Comparison of ENCODE assay signal across 21 cellular contexts in genomic region chr5:33046091-33046490, GRCh38.
"Had no signal": no experiment of that assay in that cellular context is flagged by ENCODE, and none has a peak within 500 bp of the region (broad histone marks: within the 10 kb centered on the region; RNA-seq: fewer than 3 reads in every experiment).

No MANE protein-coding gene starts in this region.

- H2AFZ ChIP-seq: neural progenitor cell had no signal

- H3K36me3 Mint-ChIP-seq: activated naive CD4-positive, alpha-beta T cell treated with anti-CD3 and anti-CD28 coated beads, Interleukin-2, amount 50 U/mL, for 24 hours; memory B cell; naive B cell; neural progenitor cell had no signal

- H3K27me3 ChIP-seq: ascending aorta, heart right ventricle, neural progenitor cell had no signal

- H3K4me3 Mint-ChIP-seq: activated naive CD4-positive, alpha-beta T cell treated with anti-CD3 and anti-CD28 coated beads, Interleukin-2, amount 50 U/mL, for 24 hours; activated T-cell treated with anti-CD3 and anti-CD28 coated beads, Interleukin-2, amount 50 U/mL, for 4 hours; dendritic cell treated with granulocyte-macrophage colony-stimulating factor and Interleukin-4, amounts not matched to agents 40 ng/mL and 50 ng/mL, for 4 days; effector memory CD8-positive, alpha-beta T cell; memory B cell; naive B cell; neural progenitor cell; stimulated activated naive CD8-positive, alpha-beta T cell treated with anti-CD3 and anti-CD28 coated beads, Interleukin-15, amount 100 ng/mL, for 72 hours had no signal

- H3K4me2 ChIP-seq: neural progenitor cell had no signal

- ATAC-seq: activated CD4-positive, CD25-positive, alpha-beta regulatory T cell treated with anti-CD3 and anti-CD28 coated beads, Interleukin-2, amount 50 U/mL, for 24 hours; activated T-cell treated with anti-CD3 and anti-CD28 coated beads, Interleukin-2, amount 50 U/mL, for 4 hours; effector memory CD8-positive, alpha-beta T cell; heart right ventricle; mucosa of descending colon; right cardiac atrium; stimulated activated naive CD8-positive, alpha-beta T cell treated with anti-CD3 and anti-CD28 coated beads, Interleukin-15, amount 100 ng/mL, for 72 hours had no signal

- H3K27ac Mint-ChIP-seq: activated naive CD4-positive, alpha-beta T cell treated with anti-CD3 and anti-CD28 coated beads, Interleukin-2, amount 50 U/mL, for 24 hours; dendritic cell treated with granulocyte-macrophage colony-stimulating factor and Interleukin-4, amounts not matched to agents 40 ng/mL and 50 ng/mL, for 4 days; effector memory CD8-positive, alpha-beta T cell; memory B cell; naive B cell; neural progenitor cell; stimulated activated naive CD8-positive, alpha-beta T cell treated with anti-CD3 and anti-CD28 coated beads, Interleukin-15, amount 100 ng/mL, for 72 hours had no signal

- H3K4me3 ChIP-seq: ascending aorta, heart right ventricle, mucosa of descending colon, neural progenitor cell, prostate gland, skin epidermis had no signal

- H3K9ac ChIP-seq: neural progenitor cell had no signal

- H3K9me3 ChIP-seq: ascending aorta, prostate gland had no signal

- H3K27me3 Mint-ChIP-seq: activated naive CD4-positive, alpha-beta T cell treated with anti-CD3 and anti-CD28 coated beads, Interleukin-2, amount 50 U/mL, for 24 hours; dendritic cell treated with granulocyte-macrophage colony-stimulating factor and Interleukin-4, amounts not matched to agents 40 ng/mL and 50 ng/mL, for 4 days; effector memory CD8-positive, alpha-beta T cell; memory B cell; stimulated activated naive CD8-positive, alpha-beta T cell treated with anti-CD3 and anti-CD28 coated beads, Interleukin-15, amount 100 ng/mL, for 72 hours had no signal

- H3K27ac ChIP-seq: ascending aorta, epithelial cell of prostate, heart right ventricle, neural progenitor cell, prostate gland, skin epidermis had no signal

- H3K4me1 ChIP-seq: heart right ventricle, neural progenitor cell, prostate gland had no signal

- H3K36me3 ChIP-seq: ascending aorta, heart right ventricle, neural progenitor cell, prostate gland had no signal

- DNase-seq: activated CD4-positive, alpha-beta T cell treated with anti-CD3 and anti-CD28 coated beads, Interleukin-2, amount 50 U/mL, for 1 hour; activated CD8-positive, alpha-beta memory T cell treated with anti-CD3 and anti-CD28 coated beads, Interleukin-2, amount 50 U/mL, for 4 hours; activated T-cell treated with anti-CD3 and anti-CD28 coated beads, Interleukin-2, amount 50 U/mL, for 4 hours; effector memory CD8-positive, alpha-beta T cell; heart right ventricle; mucosa of descending colon; naive B cell; right cardiac atrium; stimulated activated CD4-positive, alpha-beta T cell treated with anti-CD3 and anti-CD28 coated beads, Interleukin-15, amount 100 ng/mL, for 24 hours; stimulated activated CD4-positive, alpha-beta T cell treated with anti-CD3 and anti-CD28 coated beads, Interleukin-2, amount 100 ng/mL, for 48 hours; stimulated activated naive CD8-positive, alpha-beta T cell treated with anti-CD3 and anti-CD28 coated beads, Interleukin-15, amount 100 ng/mL, for 72 hours; trophoblast cell had no signal

- H3K9me3 Mint-ChIP-seq: neural progenitor cell had no signal

- H3K4me1 Mint-ChIP-seq: activated naive CD4-positive, alpha-beta T cell treated with anti-CD3 and anti-CD28 coated beads, Interleukin-2, amount 50 U/mL, for 24 hours; memory B cell; naive B cell; stimulated activated naive CD8-positive, alpha-beta T cell treated with anti-CD3 and anti-CD28 coated beads, Interleukin-15, amount 100 ng/mL, for 72 hours had no signal
